In the genomic region with DNA sequence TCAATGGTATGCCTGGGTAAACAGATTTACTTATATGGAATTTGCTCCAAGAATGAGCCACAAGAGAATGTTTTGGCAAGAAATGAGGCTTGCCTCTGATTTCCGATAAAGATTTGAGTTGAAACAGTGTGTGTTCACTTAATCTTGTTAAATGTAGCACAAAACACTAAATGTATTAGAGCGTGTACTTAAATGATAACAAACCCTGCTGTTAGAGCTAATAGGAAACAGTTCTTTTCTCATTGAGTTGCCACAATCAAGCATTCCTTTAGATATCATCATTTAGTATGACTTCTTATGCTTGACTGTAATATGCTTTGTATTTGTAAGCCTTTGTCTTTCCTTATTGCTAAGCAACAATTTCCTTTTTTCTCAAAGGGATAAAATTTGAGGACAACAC, we compare ENCODE assay signal across 21 cellular contexts.
DNase-seq lines count a peak whose midpoint lies in the region; ATAC-seq and TF ChIP-seq lines count a peak whose summit lies in the region.
"Had no signal": no experiment of that assay in that cellular context is flagged by ENCODE, and none has a peak within 500 bp of the region (broad histone marks: within the 10 kb centered on the region; RNA-seq: fewer than 3 reads in every experiment).

No MANE protein-coding gene starts in this region.

- H3K27ac ChIP-seq in ACC112 (ENCODE audit: low read depth, low read length) (peak overlapping the region; percentile 57), SK-N-SH (ENCODE audit: low read depth in 2 of 2, low read length in 1 of 2) (peak overlapping the region in 1 of 2 experiments; percentile 17; a peak in 1 of 4 replicates), mesenchymal stem cell (ENCODE audit: low read length, poor library complexity, severe bottlenecking) (no peak overlapping the region), gastrocnemius medialis (no peak overlapping the region)
- H3K27ac ChIP-seq: KMS-11, Peyer's patch, SK-N-MC had no signal

- CTCF ChIA-PET in SK-N-SH (lab: Yijun Ruan, JAX) = interaction anchor here (1.3 to 1.6 kb wide), 2 partner anchors 432 to 446 kb away, joined by 4 read pairs; no protein-coding TSS in a partner anchor

- no peaks in the 10 kb centered on the region for H3K27me3 ChIP-seq in ACC112 (ENCODE audit: insufficient read depth, low read length)
- no peaks in the 10 kb centered on the region for H3K27me3 ChIP-seq in SK-N-SH (ENCODE audit: insufficient read depth)
- H3K27me3 ChIP-seq in mesenchymal stem cell (ENCODE audit: control insufficient read depth in 1 of 2, insufficient read depth in 1 of 2, low read length in 2 of 2) = no peaks in the 10 kb centered on the region
- H3K27me3 ChIP-seq in gastrocnemius medialis = no peaks in the 10 kb centered on the region
- H3K27me3 ChIP-seq: Peyer's patch had no signal

- ATAC-seq in gastrocnemius medialis (no peak), left ventricle myocardium superior (no peak), natural killer cell (no peak)
- ATAC-seq: HepG2, Right ventricle myocardium inferior had no signal

- DNase-seq in SK-N-SH (peak; percentile 23), brain pericyte (ENCODE audit: low read depth, low spot score) (peak; percentile 38), mesenchymal stem cell (no peak), gastrocnemius medialis (no peak), left ventricle myocardium superior (no peak), natural killer cell (no peak)
- no peak for DNase-seq in stimulated activated CD4-positive, alpha-beta T cell treated with anti-CD3 and anti-CD28 coated beads, Interleukin-4, amount 100 ng/mL, for 4 hours
- DNase-seq: 8988T, AML-193, COR-L47, NCI-H1092, NCI-H146, NCI-H2227 treated with DMSO at 0.1 percent for 48 hours, NCI-H524, Peyer's patch had no signal

- H3K36me3 Mint-ChIP-seq in natural killer cell = no peaks in the 10 kb centered on the region
- H3K36me3 Mint-ChIP-seq: CD14-positive monocyte had no signal

- H3K79me1 ChIP-seq in mesenchymal stem cell (replicated peaks; ENCODE audit: low read length, poor library complexity, severe bottlenecking) = no peaks in the 10 kb centered on the region

- TF ChIP-seq RAD21 in SK-N-SH (IDR thresholded peaks at IDR 0.05; ENCODE audit: low read length) = 0 out of 2 replicates have a peak, but pooled peaks have one; percentile 4

- H2AFZ ChIP-seq in ACC112 (ENCODE audit: low read length, unreplicated experiment) (no peak overlapping the region), SK-N-SH (ENCODE audit: low read depth) (no peak overlapping the region), mesenchymal stem cell (ENCODE audit: low read depth, low read length) (no peak overlapping the region)

- no peak overlapping the region for H3K27ac Mint-ChIP-seq in natural killer cell
- H3K27ac Mint-ChIP-seq: CD14-positive monocyte had no signal

- H3K9me3 Mint-ChIP-seq in natural killer cell = peaks cover 2% of the 10 kb centered on the region in 2 donors

- H4K8ac ChIP-seq in mesenchymal stem cell (ENCODE audit: low read length) = no peak overlapping the region

- no peak for TF ChIP-seq POLR2A in gastrocnemius medialis (IDR thresholded peaks at IDR 0.05)

- H3K4me1 Mint-ChIP-seq in natural killer cell = no peaks in the 10 kb centered on the region
- H3K4me1 Mint-ChIP-seq: CD14-positive monocyte had no signal

- no peak overlapping the region for H4K91ac ChIP-seq in mesenchymal stem cell (ENCODE audit: low read length)

- no peak overlapping the region for H2BK12ac ChIP-seq in mesenchymal stem cell (ENCODE audit: low read length in 2 of 2)

- no peak overlapping the region for H3K4me3 ChIP-seq in ACC112 (ENCODE audit: low read depth, low read length)
- no peak overlapping the region for H3K4me3 ChIP-seq in SK-N-SH (ENCODE audit: low read depth in 2 of 2, low read length in 1 of 2)
- H3K4me3 ChIP-seq in mesenchymal stem cell (ENCODE audit: insufficient read depth in 1 of 2, low read depth in 1 of 2, low read length in 2 of 2) = no peak overlapping the region
- H3K4me3 ChIP-seq in gastrocnemius medialis = no peak overlapping the region
- H3K4me3 ChIP-seq: Peyer's patch, SK-N-MC had no signal

- H2BK15ac ChIP-seq in mesenchymal stem cell (ENCODE audit: low read depth, poor library complexity, severe bottlenecking) = no peak overlapping the region

- POLR2A ChIA-PET in SK-N-SH (lab: Yijun Ruan, JAX) = no interaction called here

- H3K18ac ChIP-seq in mesenchymal stem cell (ENCODE audit: low read depth in 1 of 2, low read length in 2 of 2) = no peak overlapping the region

- H3K27me3 Mint-ChIP-seq in natural killer cell (ENCODE audit: low read depth in 2 of 2) = no peaks in the 10 kb centered on the region

- no peak overlapping the region for H3K23ac ChIP-seq in mesenchymal stem cell (ENCODE audit: low read length in 2 of 2)

- no peak overlapping the region for H2BK5ac ChIP-seq in mesenchymal stem cell (ENCODE audit: low read depth, low read length, poor library complexity, severe bottlenecking)

- no peak overlapping the region for H2BK120ac ChIP-seq in mesenchymal stem cell (ENCODE audit: low read depth, low read length)

- in situ Hi-C loops in gastrocnemius medialis (cut with MboI; ENCODE audit: low sequenced_read_pairs in 4 of 4) = no loop called here

- H4K20me1 ChIP-seq in SK-N-SH (ENCODE audit: insufficient read depth) = no peaks in the 10 kb centered on the region

- H3K79me2 ChIP-seq in ACC112 (ENCODE audit: control insufficient read depth, insufficient read depth, low read length, unreplicated experiment) (no peaks in the 10 kb centered on the region), SK-N-SH (ENCODE audit: insufficient read depth) (no peaks in the 10 kb centered on the region)

- TF ChIP-seq CTCF in SK-N-SH (IDR thresholded peaks at IDR 0.05) (no peak), gastrocnemius medialis (IDR thresholded peaks at IDR 0.05 in 4 of 5, conservative IDR thresholded peaks at IDR 0.05 in 1 of 5) (no peak), natural killer cell (IDR thresholded peaks at IDR 0.05) (no peak)

- intact Hi-C loops in gastrocnemius medialis (cut with DNase I; ENCODE audit: low total_unique reads) (no loop called here), left ventricle myocardium superior (cut with micrococcal nuclease) (no loop called here), natural killer cell (cut with micrococcal nuclease) (no loop called here)

- peaks cover 22% of the 10 kb centered on the region for H3K4me1 ChIP-seq in ACC112 (ENCODE audit: control insufficient read depth, insufficient read depth, low read length, unreplicated experiment)
- H3K4me1 ChIP-seq in SK-N-SH (ENCODE audit: control insufficient read depth in 1 of 2, insufficient read depth in 2 of 2, low read depth in 1 of 2, low read length in 1 of 2) = peaks cover 0 to 5% of the 10 kb centered on the region in 2 experiments; a peak in 2 of 4 replicates
- no peaks in the 10 kb centered on the region for H3K4me1 ChIP-seq in mesenchymal stem cell (ENCODE audit: control insufficient read depth, insufficient read depth, low read depth, low read length)
- no peaks in the 10 kb centered on the region for H3K4me1 ChIP-seq in gastrocnemius medialis
- H3K4me1 ChIP-seq: Peyer's patch had no signal

- no peaks in the 10 kb centered on the region for H3K9me2 ChIP-seq in SK-N-SH

- H3K14ac ChIP-seq in mesenchymal stem cell (ENCODE audit: low read length in 2 of 2) = no peak overlapping the region

- 5% methylated on average over 2 of the region's 2 CpGs for WGBS in SK-N-SH (ENCODE audit: low lambda C conversion rate)
- WGBS in mesenchymal stem cell = no CpG with 5 or more reads among the region's 2 CpGs

- peak in 1 of 2 experiments; percentile 90; a peak in 2 of 4 replicates for TF ChIP-seq EP300 in SK-N-SH (IDR thresholded peaks at IDR 0.05; ENCODE audit: borderline replicate concordance in 1 of 2, low read depth in 1 of 2, low read length in 1 of 2)

- no peak overlapping the region for H3K4ac ChIP-seq in mesenchymal stem cell (ENCODE audit: low read depth in 1 of 2, low read length in 2 of 2)

- no peak overlapping the region for H3K4me3 Mint-ChIP-seq in natural killer cell
- H3K4me3 Mint-ChIP-seq: CD14-positive monocyte had no signal

- H3K9me3 ChIP-seq in SK-N-SH (no peaks in the 10 kb centered on the region), mesenchymal stem cell (ENCODE audit: control insufficient read depth, low read length) (no peaks in the 10 kb centered on the region), gastrocnemius medialis (no peaks in the 10 kb centered on the region)
- H3K9me3 ChIP-seq: Peyer's patch had no signal

- no peaks in the 10 kb centered on the region for H3F3A ChIP-seq in SK-N-SH (replicated peaks; ENCODE audit: insufficient read depth)

- H3K36me3 ChIP-seq in ACC112 (ENCODE audit: insufficient read depth, low read length) (no peaks in the 10 kb centered on the region), SK-N-SH (replicated peaks in 1 of 2; ENCODE audit: control insufficient read depth in 1 of 2, insufficient read depth in 2 of 2, low read length in 1 of 2) (no peaks in the 10 kb centered on the region), mesenchymal stem cell (ENCODE audit: control insufficient read depth in 1 of 2, insufficient read depth in 2 of 2, low read depth in 1 of 2, low read length in 2 of 2) (no peaks in the 10 kb centered on the region), gastrocnemius medialis (no peaks in the 10 kb centered on the region)
- H3K36me3 ChIP-seq: Peyer's patch had no signal

- H3K4me2 ChIP-seq in SK-N-SH (no peak overlapping the region), mesenchymal stem cell (ENCODE audit: low read length, poor library complexity, severe bottlenecking) (no peak overlapping the region)
- H3K4me2 ChIP-seq: KMS-11 had no signal

- H3K9ac ChIP-seq in SK-N-SH = no peak overlapping the region
- H3K9ac ChIP-seq in mesenchymal stem cell (ENCODE audit: low read length) = peak overlapping the region; percentile 38
- H3K9ac ChIP-seq: KMS-11 had no signal

- no peak overlapping the region for H2AK5ac ChIP-seq in mesenchymal stem cell (ENCODE audit: low read length, severe bottlenecking)

TF ChIP-seq in SK-N-SH, 30 proteins besides CTCF, POLR2A, EP300 and RAD21 (continues in another document):
- TF ChIP-seq MAX (IDR thresholded peaks at IDR 0.05; ENCODE audit: low read depth) = no peak
- peak; percentile 80 for TF ChIP-seq GATA2 (CRISPR knock-in tag; IDR thresholded peaks at IDR 0.05)
- no peak for TF ChIP-seq USF1 (IDR thresholded peaks at IDR 0.05; ENCODE audit: borderline replicate concordance, low read depth)
- no peak for TF ChIP-seq NFIC (IDR thresholded peaks at IDR 0.05; ENCODE audit: borderline replicate concordance)
- no peak for TF ChIP-seq FOSL2 (IDR thresholded peaks at IDR 0.05; ENCODE audit: borderline replicate concordance, low read depth)
- TF ChIP-seq FOXM1 (IDR thresholded peaks at IDR 0.05; ENCODE audit: low read depth) = no peak

Comparison
In these comparisons a context has a peak if more than half of its experiments do, and no peak if none do; other contexts are left out.
1. DNase-seq: peak in SK-N-SH (single experiment) and brain pericyte (single experiment); none in mesenchymal stem cell (single experiment), gastrocnemius medialis (0 of 2), left ventricle myocardium superior (single experiment), natural killer cell (single experiment) and stimulated activated CD4-positive, alpha-beta T cell treated with anti-CD3 and anti-CD28 coated beads, Interleukin-4, amount 100 ng/mL, for 4 hours (0 of 2).